22 cellular contexts compared by ENCODE assay signal in the genomic region with DNA sequence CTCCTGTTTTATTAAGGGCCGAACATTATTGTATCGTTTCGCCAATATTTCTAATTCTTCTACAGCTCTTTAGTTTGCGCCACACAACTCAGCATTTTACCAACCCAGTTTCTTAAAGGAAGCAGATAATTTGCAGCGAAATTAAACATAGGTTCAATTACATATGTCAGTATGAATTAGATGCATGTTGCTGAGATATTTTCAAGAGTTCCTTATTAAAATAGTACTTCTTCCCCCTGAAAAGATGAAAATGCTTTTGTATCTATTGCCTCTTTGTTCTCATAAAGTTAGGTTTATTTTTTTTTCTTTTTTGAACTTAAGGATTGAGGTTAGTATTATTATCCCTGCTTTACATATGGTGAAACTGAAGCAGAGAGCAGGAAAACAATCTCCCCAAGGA.
DNase-seq lines count a peak whose midpoint lies in the region; ATAC-seq and TF ChIP-seq lines count a peak whose summit lies in the region.
"Had no signal": no experiment of that assay in that cellular context is flagged by ENCODE, and none has a peak within 500 bp of the region (broad histone marks: within the 10 kb centered on the region; RNA-seq: fewer than 3 reads in every experiment).

No MANE protein-coding gene starts in this region.

- intact Hi-C loops in Calu3 (cut with micrococcal nuclease; ENCODE audit: unreplicated experiment): no loop called here

- no peaks in the 10 kb centered on the region for H3K4me1 ChIP-seq in adipocyte (ENCODE audit: control insufficient read depth, insufficient read depth, low read length)
- H3K4me1 ChIP-seq: A549; BE2C; BLaER1 treated with 17β-estradiol and CSF1 and Interleukin-3, amounts not matched to agents 10 nM and 100 nM had no signal

- H3K27me3 Mint-ChIP-seq in type B pancreatic cell: peaks cover 3% of the 10 kb centered on the region
- H3K27me3 Mint-ChIP-seq in activated CD4-positive, alpha-beta memory T cell treated with anti-CD3 and anti-CD28 coated beads, Interleukin-2, amount 10 ng/mL, durations not matched to agents 7 days and 5 days: peaks cover 2% of the 10 kb centered on the region
- no peaks in the 10 kb centered on the region for H3K27me3 Mint-ChIP-seq in Calu3 (ENCODE audit: unreplicated experiment)
- H3K27me3 Mint-ChIP-seq: CD4-positive, alpha-beta T cell; CD8-positive, alpha-beta memory T cell had no signal

- TF ChIP-seq CTCF in type B pancreatic cell (conservative IDR thresholded peaks at IDR 0.05): no peak
- TF ChIP-seq CTCF in Calu3 (IDR thresholded peaks at IDR 0.05; ENCODE audit: unreplicated experiment): no peak

- no peak overlapping the region for H3K4me3 ChIP-seq in adipocyte (ENCODE audit: low read length)
- H3K4me3 ChIP-seq: A549; BLaER1 treated with 17β-estradiol and CSF1 and Interleukin-3, amounts not matched to agents 10 nM and 100 nM; GM23338 had no signal

- no peaks in the 10 kb centered on the region for H3K9me3 Mint-ChIP-seq in stimulated activated effector memory CD8-positive, alpha-beta T cell treated with anti-CD3 and anti-CD28 coated beads, Interleukin-12 subunit alpha, Interleukin-12 subunit beta, amount 100 ng/mL, for 72 hours
- peaks cover 8% of the 10 kb centered on the region for H3K9me3 Mint-ChIP-seq in type B pancreatic cell
- peaks cover under 1% of the 10 kb centered on the region for H3K9me3 Mint-ChIP-seq in activated CD4-positive, alpha-beta memory T cell treated with anti-CD3 and anti-CD28 coated beads, Interleukin-2, amount 10 ng/mL, durations not matched to agents 7 days and 5 days
- H3K9me3 Mint-ChIP-seq in Calu3 (ENCODE audit: low read depth, unreplicated experiment): peaks cover 2% of the 10 kb centered on the region
- H3K9me3 Mint-ChIP-seq: CD8-positive, alpha-beta memory T cell; GM23338 had no signal

- no peaks in the 10 kb centered on the region for H3K9me3 ChIP-seq in adipocyte (ENCODE audit: control insufficient read depth, low read length)
- H3K9me3 ChIP-seq: A549; BE2C; BLaER1 treated with 17β-estradiol and CSF1 and Interleukin-3, amounts not matched to agents 10 nM and 100 nM had no signal

- ATAC-seq in stimulated activated effector memory CD8-positive, alpha-beta T cell treated with anti-CD3 and anti-CD28 coated beads, Interleukin-12 subunit alpha, Interleukin-12 subunit beta, amount 100 ng/mL, for 72 hours: no peak
- ATAC-seq in GM18873 (IDR thresholded peaks at IDR 0.05; ENCODE audit: low FRiP score, unreplicated experiment): no peak
- ATAC-seq: A549, GM23338, HCT116 had no signal

- H3K27ac Mint-ChIP-seq in stimulated activated effector memory CD8-positive, alpha-beta T cell treated with anti-CD3 and anti-CD28 coated beads, Interleukin-12 subunit alpha, Interleukin-12 subunit beta, amount 100 ng/mL, for 72 hours: peak overlapping the region; percentile 1
- H3K27ac Mint-ChIP-seq in type B pancreatic cell (peak overlapping the region; percentile 46), Calu3 (ENCODE audit: unreplicated experiment) (no peak overlapping the region)
- no peak overlapping the region for H3K27ac Mint-ChIP-seq in activated CD4-positive, alpha-beta memory T cell treated with anti-CD3 and anti-CD28 coated beads, Interleukin-2, amount 10 ng/mL, durations not matched to agents 7 days and 5 days
- H3K27ac Mint-ChIP-seq: CD14-positive monocyte; CD4-positive, alpha-beta T cell; GM23338 had no signal

- H3K27me3 ChIP-seq in adipocyte (replicated peaks; ENCODE audit: control insufficient read depth, insufficient read depth, low read length): no peaks in the 10 kb centered on the region
- H3K27me3 ChIP-seq: BE2C; BLaER1 treated with 17β-estradiol and CSF1 and Interleukin-3, amounts not matched to agents 10 nM and 100 nM had no signal

- no peak overlapping the region for H3K4me3 Mint-ChIP-seq in stimulated activated effector memory CD8-positive, alpha-beta T cell treated with anti-CD3 and anti-CD28 coated beads, Interleukin-12 subunit alpha, Interleukin-12 subunit beta, amount 100 ng/mL, for 72 hours
- H3K4me3 Mint-ChIP-seq in type B pancreatic cell (no peak overlapping the region), Calu3 (ENCODE audit: low read depth, unreplicated experiment) (no peak overlapping the region)
- H3K4me3 Mint-ChIP-seq in activated CD4-positive, alpha-beta memory T cell treated with anti-CD3 and anti-CD28 coated beads, Interleukin-2, amount 10 ng/mL, durations not matched to agents 7 days and 5 days: no peak overlapping the region
- H3K4me3 Mint-ChIP-seq: CD14-positive monocyte; CD4-positive, alpha-beta T cell; CD8-positive, alpha-beta memory T cell; GM23338; H9 had no signal

- peak; percentile 35 for DNase-seq in SK-N-DZ (ENCODE audit: low spot score)
- DNase-seq in adipocyte (ENCODE audit: low read depth): peak; percentile 5
- no peak for DNase-seq in stimulated activated effector memory CD8-positive, alpha-beta T cell treated with anti-CD3 and anti-CD28 coated beads, Interleukin-12 subunit alpha, Interleukin-12 subunit beta, amount 100 ng/mL, for 72 hours (ENCODE audit: low spot score in 2 of 2)
- DNase-seq in type B pancreatic cell (ENCODE audit: extremely low spot score, unreplicated experiment): no peak
- no peak for DNase-seq in activated CD4-positive, alpha-beta memory T cell treated with anti-CD3 and anti-CD28 coated beads, Interleukin-2, amount 10 ng/mL, durations not matched to agents 7 days and 5 days
- no peak for DNase-seq in Calu3
- DNase-seq: 8988T; ACHN; AML-193; BE2C; CD4-positive, alpha-beta T cell; CD8-positive, alpha-beta memory T cell; DMS53; DMS79 treated with DMSO at 0.1 percent for 48 hours; GF-D8; H9 had no signal

- POLR2A ChIA-PET in activated CD4-positive, alpha-beta memory T cell treated with anti-CD3 and anti-CD28 coated beads, Interleukin-2, amount 10 ng/mL, durations not matched to agents 7 days and 5 days (lab: Charles Lee): no interaction called here

- CTCF ChIA-PET in activated CD4-positive, alpha-beta memory T cell treated with anti-CD3 and anti-CD28 coated beads, Interleukin-2, amount 10 ng/mL, durations not matched to agents 7 days and 5 days (lab: Charles Lee): interaction anchor here (0.9 kb wide), 1 partner anchor 163 kb away, joined by 4 read pairs; no protein-coding TSS in a partner anchor
- CTCF ChIA-PET in Calu3 (lab: Charles Lee): no interaction called here

- no peaks in the 10 kb centered on the region for H3K36me3 Mint-ChIP-seq in stimulated activated effector memory CD8-positive, alpha-beta T cell treated with anti-CD3 and anti-CD28 coated beads, Interleukin-12 subunit alpha, Interleukin-12 subunit beta, amount 100 ng/mL, for 72 hours
- H3K36me3 Mint-ChIP-seq in type B pancreatic cell (no peaks in the 10 kb centered on the region), Calu3 (ENCODE audit: insufficient read depth, unreplicated experiment) (no peaks in the 10 kb centered on the region)
- H3K36me3 Mint-ChIP-seq in activated CD4-positive, alpha-beta memory T cell treated with anti-CD3 and anti-CD28 coated beads, Interleukin-2, amount 10 ng/mL, durations not matched to agents 7 days and 5 days (ENCODE audit: low read depth): peaks cover under 1% of the 10 kb centered on the region
- H3K36me3 Mint-ChIP-seq: CD14-positive monocyte; CD8-positive, alpha-beta memory T cell had no signal

- no peak overlapping the region for H3K9ac ChIP-seq in adipocyte (ENCODE audit: low read length)
- H3K9ac ChIP-seq: BLaER1 treated with 17β-estradiol and CSF1 and Interleukin-3, amounts not matched to agents 10 nM and 100 nM had no signal

- no TSS peak for BruUV-seq in Calu3 (replicated peaks; lab: Mats Ljungman, UMichigan)

- no peaks in the 10 kb centered on the region for H3K36me3 ChIP-seq in adipocyte (ENCODE audit: control insufficient read depth, insufficient read depth, low read length, severe bottlenecking)
- H3K36me3 ChIP-seq: BE2C; BLaER1 treated with 17β-estradiol and CSF1 and Interleukin-3, amounts not matched to agents 10 nM and 100 nM had no signal

- H3K4me1 Mint-ChIP-seq in stimulated activated effector memory CD8-positive, alpha-beta T cell treated with anti-CD3 and anti-CD28 coated beads, Interleukin-12 subunit alpha, Interleukin-12 subunit beta, amount 100 ng/mL, for 72 hours: no peaks in the 10 kb centered on the region
- H3K4me1 Mint-ChIP-seq in type B pancreatic cell (ENCODE audit: unreplicated experiment) (peaks cover 29% of the 10 kb centered on the region), Calu3 (ENCODE audit: low read depth, unreplicated experiment) (no peaks in the 10 kb centered on the region)
- no peaks in the 10 kb centered on the region for H3K4me1 Mint-ChIP-seq in activated CD4-positive, alpha-beta memory T cell treated with anti-CD3 and anti-CD28 coated beads, Interleukin-2, amount 10 ng/mL, durations not matched to agents 7 days and 5 days
- H3K4me1 Mint-ChIP-seq: CD14-positive monocyte; CD8-positive, alpha-beta memory T cell; GM23338; H9 had no signal

Comparison
In these comparisons a context has a peak if more than half of its experiments do, and no peak if none do; other contexts are left out.
1. DNase-seq: peak in SK-N-DZ (single experiment) and adipocyte (single experiment); none in stimulated activated effector memory CD8-positive, alpha-beta T cell treated with anti-CD3 and anti-CD28 coated beads, Interleukin-12 subunit alpha, Interleukin-12 subunit beta, amount 100 ng/mL, for 72 hours (0 of 2), type B pancreatic cell (single experiment), activated CD4-positive, alpha-beta memory T cell treated with anti-CD3 and anti-CD28 coated beads, Interleukin-2, amount 10 ng/mL, durations not matched to agents 7 days and 5 days (single experiment) and Calu3 (single experiment).
2. H3K27ac Mint-ChIP-seq: peak in stimulated activated effector memory CD8-positive, alpha-beta T cell treated with anti-CD3 and anti-CD28 coated beads, Interleukin-12 subunit alpha, Interleukin-12 subunit beta, amount 100 ng/mL, for 72 hours (single experiment) and type B pancreatic cell (single experiment); none in activated CD4-positive, alpha-beta memory T cell treated with anti-CD3 and anti-CD28 coated beads, Interleukin-2, amount 10 ng/mL, durations not matched to agents 7 days and 5 days (single experiment) and Calu3 (single experiment).